Comparison of ENCODE assay signal across 8 cellular contexts in genomic region chr15:70504305-70504951, GRCh38.
DNase-seq lines count a peak whose midpoint lies in the region; ATAC-seq, FAIRE-seq and TF ChIP-seq lines count a peak whose summit lies in the region.

No MANE protein-coding gene starts in this region.

- no peaks in the 10 kb centered on the region for H3K27me3 ChIP-seq in HL-60 (ENCODE audit: insufficient read depth, poor library complexity, severe bottlenecking)
- no peaks in the 10 kb centered on the region for H3K27me3 ChIP-seq in aorta (ENCODE audit: control insufficient read depth in 1 of 2, insufficient read depth in 2 of 2, low read length in 1 of 2)

- no peak for FAIRE-seq in frontal cortex (lab: Jason Lieb, UNC)

- peaks cover 69% of the 10 kb centered on the region for H3K4me1 Mint-ChIP-seq in activated CD8-positive, alpha-beta T cell treated with anti-CD3 and anti-CD28 coated beads, Interleukin-2, amount 10 ng/mL, durations not matched to agents 7 days and 5 days (ENCODE audit: low read depth)

- H3K4me3 Mint-ChIP-seq in activated CD8-positive, alpha-beta T cell treated with anti-CD3 and anti-CD28 coated beads, Interleukin-2, amount 10 ng/mL, durations not matched to agents 7 days and 5 days = no peak overlapping the region

- 57 to 62% methylated on average over 9 of the region's 9 CpGs for WGBS in aorta, 2 donors

- DNase-seq in GM10266 (ENCODE audit: extremely low spot score) (peak; percentile 61), HL-60 (ENCODE audit: low read depth in 1 of 2, low spot score in 1 of 2) (peak; percentile 78 to 80), islet precursor cell (peak; percentile 92), aorta (peak; percentile 88 to 90), frontal cortex (ENCODE audit: low spot score in 2 of 2) (no peak)
- no peak for DNase-seq in activated CD8-positive, alpha-beta T cell treated with anti-CD3 and anti-CD28 coated beads, Interleukin-2, amount 10 ng/mL, durations not matched to agents 7 days and 5 days

- CTCF ChIA-PET in activated CD8-positive, alpha-beta T cell treated with anti-CD3 and anti-CD28 coated beads, Interleukin-2, amount 10 ng/mL, durations not matched to agents 7 days and 5 days (lab: Charles Lee) = interaction anchor here (0.7 to 9.7 kb wide), 10 partner anchors 8 to 1028 kb away, joined by 3 to 74 read pairs (median 5); no protein-coding TSS in a partner anchor

- peaks cover 7% of the 10 kb centered on the region for H3K27me3 Mint-ChIP-seq in activated CD8-positive, alpha-beta T cell treated with anti-CD3 and anti-CD28 coated beads, Interleukin-2, amount 10 ng/mL, durations not matched to agents 7 days and 5 days (ENCODE audit: low read depth)

- H3K4me3 ChIP-seq in HL-60 (replicated peaks; ENCODE audit: insufficient read depth, low read length) (no peak overlapping the region), aorta (ENCODE audit: low read length in 2 of 2) (no peak overlapping the region)

- no peaks in the 10 kb centered on the region for H3K4me1 ChIP-seq in aorta (ENCODE audit: control insufficient read depth in 1 of 2, insufficient read depth in 2 of 2, low read length in 2 of 2)

- no peaks in the 10 kb centered on the region for H3K36me3 ChIP-seq in aorta (ENCODE audit: control insufficient read depth in 1 of 2, insufficient read depth in 2 of 2, low read length in 1 of 2)

- H3K27ac ChIP-seq in HL-60 (replicated peaks) (peak overlapping the region; percentile 18; the same call in 1 of the 2 replicates), aorta (ENCODE audit: low read depth in 1 of 2, low read length in 2 of 2) (no peak overlapping the region)

- no peaks in the 10 kb centered on the region for H3K9me3 Mint-ChIP-seq in activated CD8-positive, alpha-beta T cell treated with anti-CD3 and anti-CD28 coated beads, Interleukin-2, amount 10 ng/mL, durations not matched to agents 7 days and 5 days (ENCODE audit: insufficient read depth)

- peaks cover 17% of the 10 kb centered on the region for H3K36me3 Mint-ChIP-seq in activated CD8-positive, alpha-beta T cell treated with anti-CD3 and anti-CD28 coated beads, Interleukin-2, amount 10 ng/mL, durations not matched to agents 7 days and 5 days (ENCODE audit: low read depth)

- TF ChIP-seq CTCF in GM10266 (IDR thresholded peaks at IDR 0.05; ENCODE audit: control insufficient read depth, insufficient read depth, low read depth, missing control alignments) (no peak), HL-60 (IDR thresholded peaks at IDR 0.05; ENCODE audit: insufficient read depth, low read length) (no peak)

- peak overlapping the region; percentile 69 for H3K27ac Mint-ChIP-seq in activated CD8-positive, alpha-beta T cell treated with anti-CD3 and anti-CD28 coated beads, Interleukin-2, amount 10 ng/mL, durations not matched to agents 7 days and 5 days

- ATAC-seq in GM21360 (IDR thresholded peaks at IDR 0.05; ENCODE audit: unreplicated experiment) (peak; percentile 44), aorta (ENCODE audit: low FRiP score) (peak; percentile 49), HG02970 (IDR thresholded peaks at IDR 0.05; ENCODE audit: low FRiP score, unreplicated experiment) (no peak)
- ATAC-seq in activated CD8-positive, alpha-beta T cell treated with anti-CD3 and anti-CD28 coated beads, Interleukin-2, amount 10 ng/mL, durations not matched to agents 7 days and 5 days = peak; percentile 40

- H3K9me3 ChIP-seq in aorta (ENCODE audit: control insufficient read depth, low read length) = no peaks in the 10 kb centered on the region

- POLR2A ChIA-PET in activated CD8-positive, alpha-beta T cell treated with anti-CD3 and anti-CD28 coated beads, Interleukin-2, amount 10 ng/mL, durations not matched to agents 7 days and 5 days (lab: Charles Lee) = interaction anchor here (0.6 to 2.1 kb wide), 2 partner anchors 12 to 268 kb away, joined by 3 to 14 read pairs; no protein-coding TSS in a partner anchor

- intact Hi-C loops in aorta (cut with DNase I) = no loop called here

Comparison
In these comparisons a context has a peak if more than half of its experiments do, and no peak if none do; other contexts are left out.
1. DNase-seq: peak in GM10266 (single experiment), HL-60 (2 of 2), islet precursor cell (single experiment) and aorta (2 of 2); none in activated CD8-positive, alpha-beta T cell treated with anti-CD3 and anti-CD28 coated beads, Interleukin-2, amount 10 ng/mL, durations not matched to agents 7 days and 5 days (single experiment) and frontal cortex (0 of 2).